In genomic region chr4:145934434-145935047, GRCh38 we compare ENCODE assay signal across 9 cellular contexts. TPM values are rescaled to one million over a fixed set of nuclear protein-coding genes. Genes with fewer than 3 reads are reported as not detected.
DNase-seq lines count a peak whose midpoint lies in the region; ATAC-seq and TF ChIP-seq lines count a peak whose summit lies in the region.
"Had no signal": no experiment of that assay in that cellular context is flagged by ENCODE, and none has a peak within 500 bp of the region (broad histone marks: within the 10 kb centered on the region; RNA-seq: fewer than 3 reads in every experiment).

No MANE protein-coding gene starts in this region.

- H3K4me1 Mint-ChIP-seq in activated naive CD4-positive, alpha-beta T cell treated with anti-CD3 and anti-CD28 coated beads for 36 hours (ENCODE audit: low read depth), result peaks cover 49% of the 10 kb centered on the region

- H3K27ac Mint-ChIP-seq in activated naive CD4-positive, alpha-beta T cell treated with anti-CD3 and anti-CD28 coated beads for 36 hours, result no peak overlapping the region

- no peaks in the 10 kb centered on the region for H3K36me3 ChIP-seq in SK-N-MC (ENCODE audit: insufficient read depth, low read length)
- H3K36me3 ChIP-seq in iPS-18a (ENCODE audit: control insufficient read depth, low read depth, low read length), result no peaks in the 10 kb centered on the region
- no peaks in the 10 kb centered on the region for H3K36me3 ChIP-seq in subcutaneous abdominal adipose tissue (ENCODE audit: control insufficient read depth in 5 of 5, insufficient read depth in 5 of 5, low read length in 5 of 5)
- no peaks in the 10 kb centered on the region for H3K36me3 ChIP-seq in vagina

- DNase-seq in activated naive CD4-positive, alpha-beta T cell treated with anti-CD3 and anti-CD28 coated beads for 36 hours, result no peak
- DNase-seq in activated naive CD4-positive, alpha-beta T cell treated with anti-CD3 and anti-CD28 coated beads, Interleukin-2, amount 50 U/mL, for 16 hours, result no peak
- DNase-seq in SK-N-MC (ENCODE audit: low read depth, low spot score) (no peak), vagina (ENCODE audit: extremely low spot score in 2 of 2) (no peak)

- H3K27me3 Mint-ChIP-seq in activated naive CD4-positive, alpha-beta T cell treated with anti-CD3 and anti-CD28 coated beads for 36 hours (ENCODE audit: low read depth), result no peaks in the 10 kb centered on the region

- intact Hi-C loops in activated naive CD4-positive, alpha-beta T cell treated with anti-CD3 and anti-CD28 coated beads for 36 hours (cut with micrococcal nuclease), result loop anchor here (2.0 to 10.0 kb wide), 3 partner anchors 40 to 1760 kb away; no protein-coding TSS in a partner anchor
- intact Hi-C loops in vagina (cut with DNase I), result loop anchor here (5.0 to 10.0 kb wide), 2 partner anchors 50 to 202 kb away; no protein-coding TSS in a partner anchor

- H3K9me3 ChIP-seq in SK-N-MC (ENCODE audit: low read depth, low read length) (no peaks in the 10 kb centered on the region), iPS-18a (ENCODE audit: control insufficient read depth, low read depth, low read length) (no peaks in the 10 kb centered on the region), subcutaneous abdominal adipose tissue (ENCODE audit: control insufficient read depth in 5 of 5, low read length in 5 of 5) (no peaks in the 10 kb centered on the region), vagina (no peaks in the 10 kb centered on the region)
- H3K9me3 ChIP-seq: SJSA1 had no signal

- H3K4me3 Mint-ChIP-seq in activated naive CD4-positive, alpha-beta T cell treated with anti-CD3 and anti-CD28 coated beads for 36 hours, result peak overlapping the region; percentile 22

- H3K36me3 Mint-ChIP-seq in activated naive CD4-positive, alpha-beta T cell treated with anti-CD3 and anti-CD28 coated beads for 36 hours (ENCODE audit: low read depth), result peaks cover 8% of the 10 kb centered on the region

- H3K27ac ChIP-seq in SK-N-MC (peak overlapping the region; percentile 83), iPS-18a (ENCODE audit: low read length) (no peak overlapping the region), subcutaneous abdominal adipose tissue (ENCODE audit: low read depth, low read length) (peak overlapping the region; percentile 88), vagina (no peak overlapping the region)
- H3K27ac ChIP-seq: SJSA1 had no signal

- peaks cover 35% of the 10 kb centered on the region for H3K4me1 ChIP-seq in iPS-18a (ENCODE audit: control insufficient read depth, low read depth, low read length)
- H3K4me1 ChIP-seq in subcutaneous abdominal adipose tissue (ENCODE audit: control insufficient read depth in 5 of 5, insufficient read depth in 5 of 5, low read length in 5 of 5), result peaks cover 0 to 30% (median 22%) of the 10 kb centered on the region in 5 donors
- peaks cover 8% of the 10 kb centered on the region for H3K4me1 ChIP-seq in vagina

- H3K4me3 ChIP-seq in SK-N-MC (peak overlapping the region; percentile 85), iPS-18a (ENCODE audit: low read length) (peak overlapping the region; percentile 89), subcutaneous abdominal adipose tissue (ENCODE audit: low read depth in 1 of 5, low read length in 5 of 5) (no peak overlapping the region), vagina (no peak overlapping the region)

- no peak for TF ChIP-seq POLR2A in vagina (IDR thresholded peaks at IDR 0.05)

- H3K27me3 ChIP-seq in iPS-18a (ENCODE audit: control insufficient read depth, insufficient read depth, low read length) (no peaks in the 10 kb centered on the region), subcutaneous abdominal adipose tissue (ENCODE audit: control insufficient read depth in 5 of 5, insufficient read depth in 4 of 5, low read length in 5 of 5) (no peaks in the 10 kb centered on the region), vagina (no peaks in the 10 kb centered on the region)
- H3K27me3 ChIP-seq: SJSA1 had no signal

- peak overlapping the region; percentile 77 for H3K9ac ChIP-seq in SK-N-MC (ENCODE audit: insufficient read length)
- peak overlapping the region; percentile 92 for H3K9ac ChIP-seq in iPS-18a (ENCODE audit: low read length)
- no peak overlapping the region for H3K9ac ChIP-seq in subcutaneous abdominal adipose tissue (ENCODE audit: low read length in 5 of 5)

- CTCF ChIA-PET in activated naive CD4-positive, alpha-beta T cell treated with anti-CD3 and anti-CD28 coated beads for 36 hours (lab: Charles Lee), result no interaction called here

- no peak for TF ChIP-seq CTCF in vagina (IDR thresholded peaks at IDR 0.05)

- ATAC-seq in HG02884 (IDR thresholded peaks at IDR 0.05; ENCODE audit: unreplicated experiment) (no peak), HG02938 (IDR thresholded peaks at IDR 0.05; ENCODE audit: unreplicated experiment) (no peak)

- no peaks in the 10 kb centered on the region for H3K9me3 Mint-ChIP-seq in activated naive CD4-positive, alpha-beta T cell treated with anti-CD3 and anti-CD28 coated beads for 36 hours

RNA-seq across cellular contexts. Expression of gene ZNF827, which starts 4.1 kb away (rescaled TPM):
- 10 to 100 TPM; 15.6 to 17.5 TPM for total RNA-seq in activated naive CD4-positive, alpha-beta T cell treated with anti-CD3 and anti-CD28 coated beads for 36 hours
- total RNA-seq in vagina, result 19.2 TPM

Comparison
In these comparisons a context has a peak if more than half of its experiments do, and no peak if none do; other contexts are left out.
1. H3K27ac ChIP-seq: peak in SK-N-MC (single experiment) and subcutaneous abdominal adipose tissue (single experiment); none in iPS-18a (single experiment) and vagina (single experiment).
2. H3K4me3 ChIP-seq: peak in SK-N-MC (single experiment) and iPS-18a (single experiment); none in subcutaneous abdominal adipose tissue (0 of 5) and vagina (0 of 2).
3. H3K9ac ChIP-seq: peak in SK-N-MC (single experiment) and iPS-18a (single experiment); none in subcutaneous abdominal adipose tissue (0 of 5).